Comparison of ENCODE assay signal across 8 cellular contexts in the genomic region with DNA sequence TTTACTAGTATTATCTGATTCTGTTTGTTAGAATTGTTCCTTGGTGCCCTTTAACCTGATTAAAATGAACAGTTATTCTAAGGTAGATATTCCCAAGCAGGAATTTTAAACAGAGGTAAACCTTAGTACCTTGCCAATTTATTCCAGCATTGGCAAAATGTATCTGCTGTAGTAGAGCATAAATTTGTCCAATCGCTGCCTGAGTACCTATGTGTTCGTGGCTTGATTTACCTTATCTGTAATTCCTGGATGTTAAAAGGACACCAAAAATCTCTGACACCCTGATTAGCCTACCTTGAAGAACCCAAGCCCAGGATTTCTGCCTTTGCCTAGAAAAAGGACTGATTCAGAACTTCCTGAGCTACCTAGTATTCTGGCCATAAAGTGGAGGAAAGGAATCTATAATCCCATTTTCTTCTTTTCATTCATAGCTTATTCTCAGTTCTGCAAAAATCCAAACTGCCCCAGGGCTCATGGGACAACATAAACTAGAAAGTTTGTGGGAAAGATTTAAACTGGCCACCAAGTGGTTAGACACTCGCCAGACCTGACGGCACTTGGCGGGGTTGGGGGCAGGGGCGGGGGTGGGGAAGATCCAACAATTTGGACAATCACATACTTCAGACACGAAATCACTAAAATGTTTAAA. TPM values are rescaled to one million over a fixed set of nuclear protein-coding genes. Genes with fewer than 3 reads are reported as not detected.
DNase-seq lines count a peak whose midpoint lies in the region; ATAC-seq and TF ChIP-seq lines count a peak whose summit lies in the region.

No MANE protein-coding gene starts in this region.

- no peaks in the 10 kb centered on the region for H3K27me3 ChIP-seq in mesendoderm (ENCODE audit: insufficient read depth, low read length, poor library complexity)

- ATAC-seq in GM18519 (IDR thresholded peaks at IDR 0.05; ENCODE audit: low FRiP score, unreplicated experiment) = peak; percentile 1
- peak; percentile 16 for ATAC-seq in HG02588 (IDR thresholded peaks at IDR 0.05; ENCODE audit: unreplicated experiment)
- ATAC-seq in omental fat pad (ENCODE audit: low FRiP score) = no peak

- H3K9ac ChIP-seq in mesendoderm (ENCODE audit: low read length) = no peak overlapping the region

- peak overlapping the region; percentile 68 for H3K27ac ChIP-seq in VCaP
- no peak overlapping the region for H3K27ac ChIP-seq in mesendoderm (ENCODE audit: low read depth, low read length)

- H3K18ac ChIP-seq in mesendoderm (ENCODE audit: low read length) = no peak overlapping the region

- H3K23ac ChIP-seq in mesendoderm (ENCODE audit: low read length) = no peak overlapping the region

- H3K56ac ChIP-seq in mesendoderm (ENCODE audit: low read length) = peak overlapping the region; percentile 15

- H3K4me2 ChIP-seq in mesendoderm (ENCODE audit: low read length) = no peak overlapping the region

- no peak overlapping the region for H2AK5ac ChIP-seq in mesendoderm (ENCODE audit: low read length)

- H2BK5ac ChIP-seq in mesendoderm (ENCODE audit: low read length) = no peak overlapping the region

- H4K8ac ChIP-seq in mesendoderm (ENCODE audit: low read depth, low read length) = no peak overlapping the region

- H3K79me2 ChIP-seq in mesendoderm (ENCODE audit: control insufficient read depth, insufficient read depth, low read length) = no peaks in the 10 kb centered on the region

- no peak for TF ChIP-seq CTCF in VCaP (conservative IDR thresholded peaks at IDR 0.05)
- no peak for TF ChIP-seq CTCF in omental fat pad (IDR thresholded peaks at IDR 0.05)

- DNase-seq in mesendoderm (no peak), A172 (ENCODE audit: low spot score) (no peak), NCI-H1092 treated with DMSO at 0.1 percent for 48 hours (lab: John Stamatoyannopoulos, UW) (no peak), omental fat pad (ENCODE audit: low spot score) (no peak), RPMI8226 (no peak)

- no CpG with 5 or more reads among the region's 7 CpGs for WGBS in mesendoderm (ENCODE audit: extremely low coverage, insufficient coverage, low lambda C conversion rate)

- H4K5ac ChIP-seq in mesendoderm (ENCODE audit: low read length) = no peak overlapping the region

- H3K4me1 ChIP-seq in mesendoderm (ENCODE audit: control insufficient read depth, low read depth, low read length) = no peaks in the 10 kb centered on the region

- no peak overlapping the region for H2BK15ac ChIP-seq in mesendoderm (replicated peaks; ENCODE audit: low read depth)

- no peaks in the 10 kb centered on the region for H3K36me3 ChIP-seq in mesendoderm (ENCODE audit: control insufficient read depth, insufficient read depth, low read length)

- no peak overlapping the region for H3K4ac ChIP-seq in mesendoderm (ENCODE audit: low read depth, low read length)

- no peak overlapping the region for H3K4me3 ChIP-seq in mesendoderm (ENCODE audit: low read length)

- no peaks in the 10 kb centered on the region for H3K79me1 ChIP-seq in mesendoderm (ENCODE audit: low read length)

- no peak overlapping the region for H2BK120ac ChIP-seq in mesendoderm (ENCODE audit: low read depth, low read length)

RNA-seq across cellular contexts. Expression of gene ZCCHC2, which starts 16.2 kb away (rescaled TPM):
- polyA plus RNA-seq in mesendoderm (2013, experiment 1 of 2) = 4.2 TPM
- polyA plus RNA-seq in mesendoderm (2013, experiment 2 of 2) = 4.7 TPM
- 2.7 and 8.3 TPM in 2 replicates for total RNA-seq in A172 (2014; rRNA removed; shearing (Covaris generic))
- total RNA-seq in omental fat pad = 10 to 100 TPM; 22.1 to 37.1 (median 30.7) TPM
